ENCODE assay signal across 2 cellular contexts in the genomic region with DNA sequence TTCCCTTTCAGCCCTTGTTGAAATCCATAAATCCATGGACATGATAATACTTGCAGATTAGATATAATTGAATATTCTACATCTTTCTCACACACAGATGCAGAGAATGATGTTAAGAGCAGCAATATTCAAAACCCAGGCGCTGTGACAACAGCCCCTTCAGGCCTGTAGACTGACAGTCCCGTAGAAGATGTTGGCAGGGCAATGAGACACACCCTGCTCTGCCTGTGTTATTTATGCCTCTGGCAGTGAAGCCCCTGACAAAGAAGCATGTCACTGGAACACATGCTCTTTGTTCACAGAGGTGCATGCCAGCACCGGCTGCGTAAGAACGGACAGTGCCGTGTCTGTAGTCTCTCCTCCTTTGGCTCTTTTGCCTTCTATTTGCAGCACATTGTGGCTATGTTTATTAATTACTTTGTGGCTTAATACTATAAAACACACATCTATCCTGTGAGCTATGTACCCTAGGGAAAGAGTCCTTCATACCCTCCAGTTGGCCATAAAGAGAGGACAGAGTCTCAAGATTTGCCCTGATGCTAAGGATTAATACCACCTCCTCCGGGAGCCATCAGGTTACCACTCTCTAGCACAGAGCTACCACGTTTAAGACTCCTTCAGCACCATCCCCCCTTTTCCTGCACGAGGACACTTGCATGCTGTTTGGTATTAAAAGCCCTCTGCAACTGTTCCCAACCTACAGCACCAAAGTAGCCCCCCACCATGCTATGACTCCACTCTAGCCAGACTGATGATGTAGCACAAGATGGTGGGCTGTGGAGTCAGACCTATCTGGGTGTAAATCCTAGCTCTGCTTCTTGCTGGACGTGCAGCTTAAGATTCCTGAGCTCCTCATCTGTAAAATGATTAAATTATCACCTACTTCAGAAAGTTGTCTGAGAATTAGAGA.
TF ChIP-seq lines count a peak whose summit lies in the region.

No MANE protein-coding gene starts in this region.

TF ChIP-seq in neural cell, 6 proteins besides CTCF, POLR2A, EP300 and RAD21 (continued from another document):
- TF ChIP-seq, protein P1, sequence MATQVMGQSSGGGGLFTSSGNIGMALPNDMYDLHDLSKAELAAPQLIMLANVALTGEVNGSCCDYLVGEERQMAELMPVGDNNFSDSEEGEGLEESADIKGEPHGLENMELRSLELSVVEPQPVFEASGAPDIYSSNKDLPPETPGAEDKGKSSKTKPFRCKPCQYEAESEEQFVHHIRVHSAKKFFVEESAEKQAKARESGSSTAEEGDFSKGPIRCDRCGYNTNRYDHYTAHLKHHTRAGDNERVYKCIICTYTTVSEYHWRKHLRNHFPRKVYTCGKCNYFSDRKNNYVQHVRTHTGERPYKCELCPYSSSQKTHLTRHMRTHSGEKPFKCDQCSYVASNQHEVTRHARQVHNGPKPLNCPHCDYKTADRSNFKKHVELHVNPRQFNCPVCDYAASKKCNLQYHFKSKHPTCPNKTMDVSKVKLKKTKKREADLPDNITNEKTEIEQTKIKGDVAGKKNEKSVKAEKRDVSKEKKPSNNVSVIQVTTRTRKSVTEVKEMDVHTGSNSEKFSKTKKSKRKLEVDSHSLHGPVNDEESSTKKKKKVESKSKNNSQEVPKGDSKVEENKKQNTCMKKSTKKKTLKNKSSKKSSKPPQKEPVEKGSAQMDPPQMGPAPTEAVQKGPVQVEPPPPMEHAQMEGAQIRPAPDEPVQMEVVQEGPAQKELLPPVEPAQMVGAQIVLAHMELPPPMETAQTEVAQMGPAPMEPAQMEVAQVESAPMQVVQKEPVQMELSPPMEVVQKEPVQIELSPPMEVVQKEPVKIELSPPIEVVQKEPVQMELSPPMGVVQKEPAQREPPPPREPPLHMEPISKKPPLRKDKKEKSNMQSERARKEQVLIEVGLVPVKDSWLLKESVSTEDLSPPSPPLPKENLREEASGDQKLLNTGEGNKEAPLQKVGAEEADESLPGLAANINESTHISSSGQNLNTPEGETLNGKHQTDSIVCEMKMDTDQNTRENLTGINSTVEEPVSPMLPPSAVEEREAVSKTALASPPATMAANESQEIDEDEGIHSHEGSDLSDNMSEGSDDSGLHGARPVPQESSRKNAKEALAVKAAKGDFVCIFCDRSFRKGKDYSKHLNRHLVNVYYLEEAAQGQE (IDR thresholded peaks at IDR 0.05; ENCODE audit: borderline replicate concordance) = no peak
- no peak for TF ChIP-seq MXI1 (conservative IDR thresholded peaks at IDR 0.05; ENCODE audit: poor library complexity, severe bottlenecking)
- no peak for TF ChIP-seq SMC3 (conservative IDR thresholded peaks at IDR 0.05; ENCODE audit: poor library complexity)
- no peak for TF ChIP-seq TAF1 (IDR thresholded peaks at IDR 0.05; ENCODE audit: low read depth)

TF ChIP-seq in GM23338, 12 proteins besides CTCF, POLR2A, EP300 and RAD21 (continued from another document):
- TF ChIP-seq, protein P1 (IDR thresholded peaks at IDR 0.05; ENCODE audit: unreplicated experiment) = no peak
- no peak for TF ChIP-seq EZH2 (IDR thresholded peaks at IDR 0.05; ENCODE audit: low read depth, unreplicated experiment)
